ENCODE assay signal across 8 cellular contexts in the genomic region with DNA sequence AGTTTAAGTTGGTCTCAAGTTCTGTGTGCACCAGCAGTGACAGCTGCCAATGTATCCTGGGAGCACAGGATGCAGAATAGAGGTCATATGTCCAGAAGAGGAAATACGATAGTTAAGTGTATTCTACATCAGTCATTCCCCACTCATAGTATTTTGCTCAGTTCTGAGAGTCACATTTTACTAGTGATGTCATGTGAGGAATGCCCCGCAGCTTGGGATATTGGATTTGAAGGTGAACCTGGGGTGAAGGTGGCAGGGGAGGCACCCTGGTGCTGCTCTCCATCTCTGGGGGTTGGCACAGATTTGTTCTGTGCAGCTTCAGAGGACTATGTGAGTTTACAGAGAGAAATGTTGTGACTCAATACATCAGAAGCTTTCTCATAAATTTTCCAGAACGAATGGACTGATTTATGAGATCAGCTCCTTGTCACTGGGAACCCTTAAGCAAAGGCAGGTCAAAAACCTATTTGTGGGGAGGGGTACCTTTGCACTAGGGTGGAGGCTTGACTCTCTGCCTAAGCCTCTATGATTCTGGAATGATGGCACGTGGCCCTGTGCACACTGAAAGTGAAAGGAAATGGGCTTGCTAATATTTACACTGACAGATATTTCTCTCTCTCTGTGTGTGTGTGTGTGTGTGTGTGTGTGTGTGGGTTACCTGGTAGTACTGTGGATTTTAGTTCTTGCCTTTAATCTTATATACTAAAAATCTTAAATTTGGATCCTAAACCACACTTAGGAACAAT.
DNase-seq lines count a peak whose midpoint lies in the region; ATAC-seq and TF ChIP-seq lines count a peak whose summit lies in the region.

No MANE protein-coding gene starts in this region.

- H3K36me3 ChIP-seq in stomach, result no peaks in the 10 kb centered on the region

- H3K27me3 ChIP-seq in stomach, result no peaks in the 10 kb centered on the region

- 25 to 35% (median 34%) methylated on average over 4 of the region's 4 CpGs for WGBS in stomach, 5 donors

- ATAC-seq in GM19025 (IDR thresholded peaks at IDR 0.05; ENCODE audit: low read depth, unreplicated experiment) (peak; percentile 58), HG02943 (IDR thresholded peaks at IDR 0.05; ENCODE audit: low read depth, unreplicated experiment) (peak; percentile 68), SK-N-SH treated with all-trans-retinoic acid at 6 μM for 48 hours (peak; percentile 70)
- ATAC-seq in effector memory CD8-positive, alpha-beta T cell (replicated peaks), result peak; percentile 42

- no peak overlapping the region for H3K4me3 ChIP-seq in stomach

- peaks cover 28 to 38% of the 10 kb centered on the region in 2 donors for H3K4me1 Mint-ChIP-seq in effector memory CD8-positive, alpha-beta T cell (ENCODE audit: low read depth in 2 of 2)

- no peak for TF ChIP-seq CTCF in stomach (IDR thresholded peaks at IDR 0.05)

- DNase-seq in effector memory CD8-positive, alpha-beta T cell, result peak; percentile 8 to 17 (median 10)
- DNase-seq in stimulated activated CD8-positive, alpha-beta memory T cell treated with anti-CD3 and anti-CD28 coated beads, Interleukin-4, amount 100 ng/mL, for 48 hours, result peak; percentile 26
- DNase-seq in hippocampal formation (lab: John Stamatoyannopoulos, UW) (no peak), NCI-H187 treated with DMSO at 0.1 percent for 48 hours (lab: John Stamatoyannopoulos, UW) (no peak), stomach (no peak)

- H3K4me1 ChIP-seq in stomach, result peaks cover 0 to 23% (median 8%) of the 10 kb centered on the region in 4 donors

- H3K9me3 Mint-ChIP-seq in effector memory CD8-positive, alpha-beta T cell, result no peaks in the 10 kb centered on the region

- no peak for TF ChIP-seq POLR2A in stomach (IDR thresholded peaks at IDR 0.05)

- H3K4me3 Mint-ChIP-seq in effector memory CD8-positive, alpha-beta T cell, result peak overlapping the region; percentile 79 to 85

- intact Hi-C loops in stomach (cut with DNase I; ENCODE audit: low total_unique reads), result no loop called here

- no peaks in the 10 kb centered on the region for H3K27me3 Mint-ChIP-seq in effector memory CD8-positive, alpha-beta T cell

- no peak for TF ChIP-seq EP300 in stomach (IDR thresholded peaks at IDR 0.05)

- peaks cover 0 to 10% (median 5%) of the 10 kb centered on the region in 4 donors for H3K9me3 ChIP-seq in stomach

- peak overlapping the region; percentile 86 to 94 for H3K27ac Mint-ChIP-seq in effector memory CD8-positive, alpha-beta T cell

- peak overlapping the region in 2 of 5 donors; percentile 23 to 56 for H3K27ac ChIP-seq in stomach

- peaks cover 5% of the 10 kb centered on the region for H3K36me3 Mint-ChIP-seq in effector memory CD8-positive, alpha-beta T cell (ENCODE audit: insufficient read depth)

TF ChIP-seq in SK-N-SH treated with all-trans-retinoic acid at 6 μM for 48 hours, 23 proteins besides CTCF, POLR2A, EP300 and RAD21:
- TF ChIP-seq ZFP3 (CRISPR knock-in tag; IDR thresholded peaks at IDR 0.05), result no peak
- no peak for TF ChIP-seq PPARA (CRISPR knock-in tag; IDR thresholded peaks at IDR 0.05; ENCODE audit: borderline replicate concordance)
- no peak for TF ChIP-seq ZNF70 (CRISPR knock-in tag; IDR thresholded peaks at IDR 0.05)
- TF ChIP-seq, protein P1, sequence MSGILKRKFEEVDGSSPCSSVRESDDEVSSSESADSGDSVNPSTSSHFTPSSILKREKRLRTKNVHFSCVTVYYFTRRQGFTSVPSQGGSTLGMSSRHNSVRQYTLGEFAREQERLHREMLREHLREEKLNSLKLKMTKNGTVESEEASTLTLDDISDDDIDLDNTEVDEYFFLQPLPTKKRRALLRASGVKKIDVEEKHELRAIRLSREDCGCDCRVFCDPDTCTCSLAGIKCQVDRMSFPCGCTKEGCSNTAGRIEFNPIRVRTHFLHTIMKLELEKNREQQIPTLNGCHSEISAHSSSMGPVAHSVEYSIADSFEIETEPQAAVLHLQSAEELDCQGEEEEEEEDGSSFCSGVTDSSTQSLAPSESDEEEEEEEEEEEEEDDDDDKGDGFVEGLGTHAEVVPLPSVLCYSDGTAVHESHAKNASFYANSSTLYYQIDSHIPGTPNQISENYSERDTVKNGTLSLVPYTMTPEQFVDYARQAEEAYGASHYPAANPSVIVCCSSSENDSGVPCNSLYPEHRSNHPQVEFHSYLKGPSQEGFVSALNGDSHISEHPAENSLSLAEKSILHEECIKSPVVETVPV (CRISPR knock-in tag; IDR thresholded peaks at IDR 0.05), result no peak

Comparison
In these comparisons a context has a peak if more than half of its experiments do, and no peak if none do; other contexts are left out.
1. DNase-seq: peak in effector memory CD8-positive, alpha-beta T cell (3 of 3) and stimulated activated CD8-positive, alpha-beta memory T cell treated with anti-CD3 and anti-CD28 coated beads, Interleukin-4, amount 100 ng/mL, for 48 hours (single experiment); none in hippocampal formation (0 of 2), NCI-H187 treated with DMSO at 0.1 percent for 48 hours (single experiment) and stomach (single experiment).
2. Peak in every context shown above with its lines, with median percentiles within 50 percentile points of each other: ATAC-seq.